In genomic region chr12:52221912-52222457, GRCh38 we compare ENCODE assay signal across 8 cellular contexts. TPM values are rescaled to one million over a fixed set of nuclear protein-coding genes. Genes with fewer than 3 reads are reported as not detected.
DNase-seq lines count a peak whose midpoint lies in the region; ATAC-seq and TF ChIP-seq lines count a peak whose summit lies in the region.

No MANE protein-coding gene starts in this region.

- H3K4me3 Mint-ChIP-seq in activated T-cell treated with anti-CD3 and anti-CD28 coated beads, Interleukin-2, amount 50 U/mL, for 4 hours: peak overlapping the region; percentile 17

- WGBS in spleen, 5 donors: 12 to 23% (median 19%) methylated on average over 8 of the region's 8 CpGs

- peaks cover 3 to 16% (median 7%) of the 10 kb centered on the region in 6 donors for H3K4me1 ChIP-seq in spleen

- H3K9me3 ChIP-seq in spleen: no peaks in the 10 kb centered on the region

- peaks cover 16% of the 10 kb centered on the region for H3K4me1 Mint-ChIP-seq in activated T-cell treated with anti-CD3 and anti-CD28 coated beads, Interleukin-2, amount 50 U/mL, for 4 hours (ENCODE audit: low read depth)

- H3K27me3 Mint-ChIP-seq in activated T-cell treated with anti-CD3 and anti-CD28 coated beads, Interleukin-2, amount 50 U/mL, for 4 hours (ENCODE audit: low read depth): peaks cover 47% of the 10 kb centered on the region

- TF ChIP-seq CTCF in spleen (IDR thresholded peaks at IDR 0.05 in 8 of 11, conservative IDR thresholded peaks at IDR 0.05 in 3 of 11): peak in 6 of 11 experiments; percentile 19 to 49 (median 31)

- DNase-seq in NCI-H2081 (lab: John Stamatoyannopoulos, UW) (peak; percentile 33 to 48), NCI-H2081 treated with DMSO at 0.1 percent for 48 hours (lab: John Stamatoyannopoulos, UW) (no peak), NOMO-1 (lab: John Stamatoyannopoulos, UW; ENCODE audit: unreplicated experiment in 2 of 2) (peak; percentile 31 to 64), head of caudate nucleus (peak; percentile 48 to 90 (median 76)), spleen (peak; percentile 72), COR-L47 (lab: John Stamatoyannopoulos, UW) (no peak)
- DNase-seq in activated T-cell treated with anti-CD3 and anti-CD28 coated beads, Interleukin-2, amount 50 U/mL, for 4 hours: peak; percentile 14

- no peaks in the 10 kb centered on the region for H3K36me3 Mint-ChIP-seq in activated T-cell treated with anti-CD3 and anti-CD28 coated beads, Interleukin-2, amount 50 U/mL, for 4 hours (ENCODE audit: insufficient read depth)

- H3K4me3 ChIP-seq in spleen: no peak overlapping the region

- intact Hi-C loops in head of caudate nucleus (cut with DNase I): no loop called here
- intact Hi-C loops in spleen (cut with DNase I; ENCODE audit: low total_unique reads): no loop called here

- peaks cover 0 to 47% (median 9%) of the 10 kb centered on the region in 7 donors for H3K27me3 ChIP-seq in spleen (replicated peaks in 1 of 7)

- TF ChIP-seq POLR2A in spleen (IDR thresholded peaks at IDR 0.05): no peak

- H3K27ac ChIP-seq in spleen: no peak overlapping the region

- ATAC-seq in activated T-cell treated with anti-CD3 and anti-CD28 coated beads, Interleukin-2, amount 50 U/mL, for 4 hours: peak; percentile 97
- ATAC-seq in HG03342 (IDR thresholded peaks at IDR 0.05; ENCODE audit: unreplicated experiment): no peak

- H3K36me3 ChIP-seq in spleen: no peaks in the 10 kb centered on the region

- no peaks in the 10 kb centered on the region for H3K9me3 Mint-ChIP-seq in activated T-cell treated with anti-CD3 and anti-CD28 coated beads, Interleukin-2, amount 50 U/mL, for 4 hours

RNA-seq across cellular contexts. Expression of gene KRT7, which starts 11.1 kb away (rescaled TPM):
- total RNA-seq in activated T-cell treated with anti-CD3 and anti-CD28 coated beads, Interleukin-2, amount 50 U/mL, for 4 hours: 1 to 10 TPM; 1.2 to 2.1 (median 1.5) TPM
- 1 to 10 TPM in 1 of 7 donors, under 1 TPM in 3, not detected in 3; 0.73 to 1.5 (median 0.83) TPM for total RNA-seq in spleen
- polyA plus RNA-seq in spleen: 1 to 10 TPM; 1.2 to 1.9 (median 1.6) TPM

RNA-seq across cellular contexts. Expression of gene KRT80, which starts 30.2 kb away (rescaled TPM):
- under 1 TPM in 2 of 3 donors, not detected in 1; 0.05 to 0.08 TPM for total RNA-seq in activated T-cell treated with anti-CD3 and anti-CD28 coated beads, Interleukin-2, amount 50 U/mL, for 4 hours
- total RNA-seq in spleen: under 1 TPM in 2 of 7 donors, not detected in 5; 0.17 to 0.37 TPM
- polyA plus RNA-seq in spleen: under 1 TPM in 1 of 3 donors, not detected in 2; 0.03 TPM

RNA-seq across cellular contexts. Expression of gene KRT86, which starts 52.5 kb away (rescaled TPM):
- total RNA-seq in activated T-cell treated with anti-CD3 and anti-CD28 coated beads, Interleukin-2, amount 50 U/mL, for 4 hours: not detected
- under 1 TPM in 2 of 7 donors, not detected in 5; 0.17 to 0.26 TPM for total RNA-seq in spleen
- polyA plus RNA-seq in spleen: under 1 TPM in 2 of 3 donors, not detected in 1; 0.08 to 0.09 TPM

Comparison
In these comparisons a context has a peak if more than half of its experiments do, and no peak if none do; other contexts are left out.
1. DNase-seq: peak in NCI-H2081 (2 of 2), NOMO-1 (2 of 2), activated T-cell treated with anti-CD3 and anti-CD28 coated beads, Interleukin-2, amount 50 U/mL, for 4 hours (single experiment), head of caudate nucleus (42 of 42) and spleen (single experiment); none in NCI-H2081 treated with DMSO at 0.1 percent for 48 hours (single experiment) and COR-L47 (single experiment).